22 cellular contexts compared by ENCODE assay signal in genomic region chr2:84862006-84862405, GRCh38. TPM values are rescaled to one million over a fixed set of nuclear protein-coding genes. Genes with fewer than 3 reads are reported as not detected.
A peak's percentile ranks its signal among the peaks of the same experiment; 100 is the strongest.
DNase-seq lines count a peak whose midpoint lies in the region; ATAC-seq lines count a peak whose summit lies in the region.
"Had no signal": no experiment of that assay in that cellular context is flagged by ENCODE, and none has a peak within 500 bp of the region (broad histone marks: within the 10 kb centered on the region; RNA-seq: fewer than 3 reads in every experiment).

No MANE protein-coding gene starts in this region.

- no peak for ATAC-seq in T-helper 17 cell
- ATAC-seq: activated CD4-positive, CD25-positive, alpha-beta regulatory T cell treated with anti-CD3 and anti-CD28 coated beads, Interleukin-2, amount 50 U/mL, for 24 hours; lower lobe of right lung; stimulated activated naive B cell treated with anti-CD40 and anti-IgM and Interleukin-4, amounts not matched to agents 10 μg/mL and 1 μg/mL and 100 μg/mL, for 72 hours; upper lobe of right lung had no signal

- H3K27me3 ChIP-seq in CD4-positive, alpha-beta memory T cell (ENCODE audit: insufficient read depth, low read length), result no peaks in the 10 kb centered on the region
- H3K27me3 ChIP-seq: hepatocyte, SJSA1, upper lobe of right lung had no signal

- H3K27ac Mint-ChIP-seq in activated T-cell treated with anti-CD3 and anti-CD28 coated beads, Interleukin-2, amount 50 U/mL, for 24 hours, result peak overlapping the region; percentile 81
- peak overlapping the region; percentile 53 to 94 (median 89) for H3K27ac Mint-ChIP-seq in CD4-positive, alpha-beta memory T cell
- peak overlapping the region; percentile 87 for H3K27ac Mint-ChIP-seq in T-helper 17 cell
- H3K27ac Mint-ChIP-seq in dendritic cell treated with granulocyte-macrophage colony-stimulating factor and Interleukin-4, amounts not matched to agents 40 ng/mL and 50 ng/mL, for 4 days, result peak overlapping the region; percentile 2
- H3K27ac Mint-ChIP-seq: nephron; stimulated activated naive B cell treated with anti-CD40 and anti-IgM and Interleukin-4, amounts not matched to agents 10 μg/mL and 1 μg/mL and 100 μg/mL, for 72 hours had no signal

- H3K4me1 ChIP-seq in CD4-positive, alpha-beta memory T cell (ENCODE audit: insufficient read depth, low read length), result peaks cover 94% of the 10 kb centered on the region
- H3K4me1 ChIP-seq: lower lobe of right lung, upper lobe of right lung had no signal

- no peaks in the 10 kb centered on the region for H3K9me3 ChIP-seq in CD4-positive, alpha-beta memory T cell (ENCODE audit: control insufficient read depth in 1 of 2, low read length in 2 of 2)
- H3K9me3 ChIP-seq in T-helper 17 cell (ENCODE audit: control insufficient read depth, low read length, poor library complexity, severe bottlenecking), result no peaks in the 10 kb centered on the region
- H3K9me3 ChIP-seq: lower lobe of right lung, SJSA1, upper lobe of right lung had no signal

- intact Hi-C loops in CD4-positive, alpha-beta memory T cell (cut with micrococcal nuclease), result no loop called here
- intact Hi-C loops in dendritic cell treated with granulocyte-macrophage colony-stimulating factor and Interleukin-4, amounts not matched to agents 40 ng/mL and 50 ng/mL, for 4 days (cut with micrococcal nuclease), result no loop called here

- CTCF ChIA-PET in CD4-positive, alpha-beta memory T cell (lab: Charles Lee; ENCODE audit: partially characterized antibody), result interaction anchor here (1.0 to 6.1 kb wide), 15 partner anchors 9 to 365 kb away, joined by 3 to 70 read pairs (median 5); partner anchors contain the start of gene TRABD2A

- no peaks in the 10 kb centered on the region for H3K9me3 Mint-ChIP-seq in activated T-cell treated with anti-CD3 and anti-CD28 coated beads, Interleukin-2, amount 50 U/mL, for 24 hours
- H3K9me3 Mint-ChIP-seq in CD4-positive, alpha-beta memory T cell, result no peaks in the 10 kb centered on the region
- no peaks in the 10 kb centered on the region for H3K9me3 Mint-ChIP-seq in dendritic cell treated with granulocyte-macrophage colony-stimulating factor and Interleukin-4, amounts not matched to agents 40 ng/mL and 50 ng/mL, for 4 days
- H3K9me3 Mint-ChIP-seq: nephron; stimulated activated naive B cell treated with anti-CD40 and anti-IgM and Interleukin-4, amounts not matched to agents 10 μg/mL and 1 μg/mL and 100 μg/mL, for 72 hours had no signal

- H3K27me3 Mint-ChIP-seq in activated T-cell treated with anti-CD3 and anti-CD28 coated beads, Interleukin-2, amount 50 U/mL, for 24 hours, result no peaks in the 10 kb centered on the region
- H3K27me3 Mint-ChIP-seq in CD4-positive, alpha-beta memory T cell, result no peaks in the 10 kb centered on the region
- no peaks in the 10 kb centered on the region for H3K27me3 Mint-ChIP-seq in T-helper 17 cell
- H3K27me3 Mint-ChIP-seq in dendritic cell treated with granulocyte-macrophage colony-stimulating factor and Interleukin-4, amounts not matched to agents 40 ng/mL and 50 ng/mL, for 4 days, result peaks cover 4% of the 10 kb centered on the region
- H3K27me3 Mint-ChIP-seq: stimulated activated naive B cell treated with anti-CD40 and anti-IgM and Interleukin-4, amounts not matched to agents 10 μg/mL and 1 μg/mL and 100 μg/mL, for 72 hours had no signal

- peaks cover 34% of the 10 kb centered on the region for H3K36me3 Mint-ChIP-seq in activated T-cell treated with anti-CD3 and anti-CD28 coated beads, Interleukin-2, amount 50 U/mL, for 24 hours (ENCODE audit: low read depth)
- H3K36me3 Mint-ChIP-seq in CD4-positive, alpha-beta memory T cell, result peaks cover 39 to 45% of the 10 kb centered on the region in 2 donors
- H3K36me3 Mint-ChIP-seq in T-helper 17 cell (ENCODE audit: low read depth), result peaks cover 2% of the 10 kb centered on the region
- H3K36me3 Mint-ChIP-seq in dendritic cell treated with granulocyte-macrophage colony-stimulating factor and Interleukin-4, amounts not matched to agents 40 ng/mL and 50 ng/mL, for 4 days (ENCODE audit: low read depth), result no peaks in the 10 kb centered on the region

- H3K36me3 ChIP-seq in CD4-positive, alpha-beta memory T cell (ENCODE audit: insufficient read depth, low read length), result no peaks in the 10 kb centered on the region
- H3K36me3 ChIP-seq: lower lobe of right lung, SJSA1, upper lobe of right lung had no signal

- no peak overlapping the region for H3K27ac ChIP-seq in CD4-positive, alpha-beta memory T cell (ENCODE audit: low read depth, low read length)
- H3K27ac ChIP-seq: epithelial cell of prostate, hepatocyte, lower lobe of right lung, SJSA1, upper lobe of right lung had no signal

- H3K4me3 Mint-ChIP-seq in activated T-cell treated with anti-CD3 and anti-CD28 coated beads, Interleukin-2, amount 50 U/mL, for 24 hours, result peak overlapping the region; percentile 40
- peak overlapping the region in 7 of 8 donors; percentile 38 to 74 (median 59) for H3K4me3 Mint-ChIP-seq in CD4-positive, alpha-beta memory T cell
- no peak overlapping the region for H3K4me3 Mint-ChIP-seq in T-helper 17 cell
- H3K4me3 Mint-ChIP-seq in dendritic cell treated with granulocyte-macrophage colony-stimulating factor and Interleukin-4, amounts not matched to agents 40 ng/mL and 50 ng/mL, for 4 days, result no peak overlapping the region
- H3K4me3 Mint-ChIP-seq: nephron; stimulated activated naive B cell treated with anti-CD40 and anti-IgM and Interleukin-4, amounts not matched to agents 10 μg/mL and 1 μg/mL and 100 μg/mL, for 72 hours had no signal

- no peak for DNase-seq in activated T-cell treated with anti-CD3 and anti-CD28 coated beads, Interleukin-2, amount 50 U/mL, for 24 hours
- DNase-seq in activated T-cell treated with anti-CD3 and anti-CD28 coated beads for 4 hours, result no peak
- DNase-seq in CD4-positive, alpha-beta memory T cell, result no peak
- DNase-seq in T-helper 17 cell, result no peak
- no peak for DNase-seq in cerebellum (ENCODE audit: low spot score)
- DNase-seq in NCI-H1105 treated with DMSO at 0.1 percent for 48 hours (lab: John Stamatoyannopoulos, UW), result no peak
- DNase-seq in SHP77 (lab: John Stamatoyannopoulos, UW), result no peak
- DNase-seq: activated gamma-delta T cell; anterior cingulate cortex; effector CD4-positive, alpha-beta T cell; H7; lower lobe of right lung; NCI-H1048; NCI-H1694 treated with DMSO at 0.1 percent for 48 hours; stimulated activated naive B cell treated with anti-CD40 and anti-IgM and Interleukin-4, amounts not matched to agents 10 μg/mL and 1 μg/mL and 100 μg/mL, for 72 hours; upper lobe of right lung had no signal

- H3K4me1 Mint-ChIP-seq in activated T-cell treated with anti-CD3 and anti-CD28 coated beads, Interleukin-2, amount 50 U/mL, for 24 hours (ENCODE audit: low read depth), result peaks cover 91% of the 10 kb centered on the region
- H3K4me1 Mint-ChIP-seq in CD4-positive, alpha-beta memory T cell, result peaks cover 79 to 97% (median 88%) of the 10 kb centered on the region in 4 donors
- peaks cover 61% of the 10 kb centered on the region for H3K4me1 Mint-ChIP-seq in T-helper 17 cell
- H3K4me1 Mint-ChIP-seq in dendritic cell treated with granulocyte-macrophage colony-stimulating factor and Interleukin-4, amounts not matched to agents 40 ng/mL and 50 ng/mL, for 4 days (ENCODE audit: low read depth), result peaks cover 22% of the 10 kb centered on the region
- H3K4me1 Mint-ChIP-seq: nephron had no signal

- POLR2A ChIA-PET in CD4-positive, alpha-beta memory T cell (lab: Charles Lee; ENCODE audit: partially characterized antibody), result interaction anchor here (1.1 to 11.5 kb wide), 7 partner anchors 13 to 121 kb away, joined by 3 to 132 read pairs (median 6); partner anchors contain the start of gene TRABD2A

- no peak overlapping the region for H3K4me3 ChIP-seq in CD4-positive, alpha-beta memory T cell (ENCODE audit: low read length in 2 of 2)
- H3K4me3 ChIP-seq: hepatocyte, lower lobe of right lung, SJSA1, upper lobe of right lung had no signal

RNA-seq across cellular contexts. Expression of gene TRABD2A, which starts 18.9 kb away (rescaled TPM):
- total RNA-seq in CD4-positive, alpha-beta memory T cell, result 10 to 100 TPM; 83.3 to 90.7 TPM
- 10 to 100 TPM; 67.1 to 81.2 TPM for polyA plus RNA-seq in CD4-positive, alpha-beta memory T cell
- total RNA-seq in T-helper 17 cell (10 to 100 TPM; 60.5 to 93.7 TPM), cerebellum (1.4 TPM)

RNA-seq across cellular contexts. Expression of gene TMSB10, which starts 43.5 kb away (rescaled TPM):
- total RNA-seq in CD4-positive, alpha-beta memory T cell, result 1,000 to 10,000 TPM; 1,218 to 1,245 TPM
- polyA plus RNA-seq in CD4-positive, alpha-beta memory T cell, result 1,000 to 10,000 TPM; 5,559 to 6,561 TPM
- total RNA-seq in T-helper 17 cell (1,000 to 10,000 TPM; 1,429 to 1,736 TPM), cerebellum (1,631 TPM)

Comparison
In these comparisons a context has a peak if more than half of its experiments do, and no peak if none do; other contexts are left out.
1. H3K27ac Mint-ChIP-seq: peak in every context shown above with its lines; median percentile 89 in CD4-positive, alpha-beta memory T cell; 87 in T-helper 17 cell; 81 in activated T-cell treated with anti-CD3 and anti-CD28 coated beads, Interleukin-2, amount 50 U/mL, for 24 hours; 2 in dendritic cell treated with granulocyte-macrophage colony-stimulating factor and Interleukin-4, amounts not matched to agents 40 ng/mL and 50 ng/mL, for 4 days.
2. H3K4me3 Mint-ChIP-seq: peak in activated T-cell treated with anti-CD3 and anti-CD28 coated beads, Interleukin-2, amount 50 U/mL, for 24 hours (single experiment) and CD4-positive, alpha-beta memory T cell (7 of 8); none in T-helper 17 cell (single experiment) and dendritic cell treated with granulocyte-macrophage colony-stimulating factor and Interleukin-4, amounts not matched to agents 40 ng/mL and 50 ng/mL, for 4 days (single experiment).
3. RNA of gene TRABD2A, which starts 18.9 kb away (total RNA-seq): 60.5 to 93.7 TPM in T-helper 17 cell and 83.3 to 90.7 TPM in CD4-positive, alpha-beta memory T cell; 1.4 TPM in cerebellum (single experiment); every median in the first group is over 10 times any median in the second.